10 cellular contexts compared by ENCODE assay signal in genomic region chr9:131624636-131625241, GRCh38.
DNase-seq lines count a peak whose midpoint lies in the region; TF ChIP-seq lines count a peak whose summit lies in the region.
"Had no signal": no experiment of that assay in that cellular context is flagged by ENCODE, and none has a peak within 500 bp of the region (broad histone marks: within the 10 kb centered on the region; RNA-seq: fewer than 3 reads in every experiment).

No MANE protein-coding gene starts in this region.

- no peak overlapping the region for H3K4me3 ChIP-seq in fibroblast of mammary gland (ENCODE audit: control insufficient read depth, low read depth, low read length)

- DNase-seq in DMS53 (lab: John Stamatoyannopoulos, UW) (peak; percentile 38), DMS53 treated with DMSO at 0.1 percent for 48 hours (lab: John Stamatoyannopoulos, UW; ENCODE audit: unreplicated experiment) (no peak), NCI-H510A treated with DMSO at 0.1 percent for 48 hours (lab: John Stamatoyannopoulos, UW) (peak; percentile 68), fibroblast of mammary gland (ENCODE audit: low read depth) (peak; percentile 27), retina (peak; percentile 84), OCI-M2 (lab: John Stamatoyannopoulos, UW; ENCODE audit: unreplicated experiment) (no peak), epidermal melanocyte (ENCODE audit: insufficient read length, low spot score) (no peak)
- DNase-seq in activated naive CD4-positive, alpha-beta T cell treated with anti-CD3 and anti-CD28 coated beads, Interleukin-2, amount 50 U/mL, for 16 hours, result no peak
- DNase-seq: 8988T, NCI-H1092 treated with DMSO at 0.1 percent for 48 hours had no signal

- TF ChIP-seq CTCF in fibroblast of mammary gland (conservative IDR thresholded peaks at IDR 0.05; ENCODE audit: control insufficient read depth, insufficient read depth, low read depth, low read length), result no peak

Comparison
In these comparisons a context has a peak if more than half of its experiments do, and no peak if none do; other contexts are left out.
1. DNase-seq: peak in DMS53 (single experiment), NCI-H510A treated with DMSO at 0.1 percent for 48 hours (single experiment), fibroblast of mammary gland (single experiment) and retina (single experiment); none in DMS53 treated with DMSO at 0.1 percent for 48 hours (single experiment), OCI-M2 (single experiment), activated naive CD4-positive, alpha-beta T cell treated with anti-CD3 and anti-CD28 coated beads, Interleukin-2, amount 50 U/mL, for 16 hours (single experiment) and epidermal melanocyte (single experiment).